In the genomic region with DNA sequence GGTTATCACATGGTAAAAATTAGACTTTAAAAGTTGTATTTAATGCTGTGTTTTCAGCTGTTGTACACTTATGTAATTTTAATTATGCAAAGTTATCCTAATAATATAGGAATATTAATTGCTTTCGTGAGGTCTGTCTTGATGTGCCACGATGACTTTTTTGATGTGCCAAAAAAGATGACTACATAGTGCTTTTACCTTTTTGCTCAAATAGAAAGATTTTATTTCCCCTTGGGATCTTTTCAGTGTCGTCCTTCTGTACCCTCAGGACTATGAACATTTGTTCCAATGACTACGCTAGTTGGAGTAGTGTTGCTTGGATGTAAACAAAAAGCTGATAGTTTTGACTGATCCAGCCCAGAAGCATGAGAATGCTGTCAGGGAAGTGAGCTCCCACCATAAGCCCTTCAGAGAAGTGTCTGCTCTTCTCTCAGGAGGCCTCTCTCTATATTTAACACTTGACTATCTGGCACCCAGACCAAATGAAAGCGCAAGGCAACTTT, we compare ENCODE assay signal across 8 cellular contexts. TPM values are rescaled to one million over a fixed set of nuclear protein-coding genes. Genes with fewer than 3 reads are reported as not detected.
DNase-seq lines count a peak whose midpoint lies in the region; ATAC-seq, FAIRE-seq and TF ChIP-seq lines count a peak whose summit lies in the region.

No MANE protein-coding gene starts in this region.

- no peak for DNase-seq in activated CD4-positive, alpha-beta T cell treated with anti-CD3 and anti-CD28 coated beads, Interleukin-2, amount 10 ng/mL, durations not matched to agents 7 days and 5 days
- DNase-seq in activated CD4-positive, alpha-beta T cell treated with anti-CD3 and anti-CD28 coated beads for 48 hours: no peak
- no peak for DNase-seq in activated naive CD4-positive, alpha-beta T cell treated with anti-CD3 and anti-CD28 coated beads, Interleukin-2, amount 50 U/mL, for 72 hours (ENCODE audit: low spot score in 2 of 2)
- DNase-seq in kidney (no peak), thoracic aorta (ENCODE audit: low spot score) (no peak), GM12891 (ENCODE audit: insufficient read length, low spot score) (no peak), Kasumi-1 (lab: John Stamatoyannopoulos, UW) (no peak)
- no peak for DNase-seq in stimulated activated naive CD4-positive, alpha-beta T cell (lab: John Stamatoyannopoulos, UW)

- H3K4me3 Mint-ChIP-seq in activated CD4-positive, alpha-beta T cell treated with anti-CD3 and anti-CD28 coated beads, Interleukin-2, amount 10 ng/mL, durations not matched to agents 7 days and 5 days: peak overlapping the region; percentile 90

- no peak for TF ChIP-seq POLR2A in GM12891 (IDR thresholded peaks at IDR 0.05; ENCODE audit: low read depth, low read length)

- H3K36me3 ChIP-seq in kidney (ENCODE audit: control insufficient read depth in 1 of 2, insufficient read depth in 2 of 2, low read length in 2 of 2): no peaks in the 10 kb centered on the region
- no peaks in the 10 kb centered on the region for H3K36me3 ChIP-seq in thoracic aorta

- ATAC-seq in activated naive CD4-positive, alpha-beta T cell treated with anti-CD3 and anti-CD28 coated beads, Interleukin-2, amount 50 U/mL, for 72 hours: no peak
- no peak for ATAC-seq in thoracic aorta (ENCODE audit: insufficient number of reproducible peaks, low FRiP score, low read depth)

- no peaks in the 10 kb centered on the region for H3K9me3 ChIP-seq in kidney (ENCODE audit: control insufficient read depth in 1 of 2, low read length in 2 of 2)
- H3K9me3 ChIP-seq in thoracic aorta: no peaks in the 10 kb centered on the region

- no peaks in the 10 kb centered on the region for H3K27me3 ChIP-seq in thoracic aorta (replicated peaks; ENCODE audit: insufficient read depth)

- POLR2A ChIA-PET in activated CD4-positive, alpha-beta T cell treated with anti-CD3 and anti-CD28 coated beads, Interleukin-2, amount 10 ng/mL, durations not matched to agents 7 days and 5 days (lab: Charles Lee): interaction anchor here (1.3 to 2.4 kb wide), 2 partner anchors 10 to 13 kb away, joined by 3 to 9 read pairs; no protein-coding TSS in a partner anchor

- CTCF ChIA-PET in activated CD4-positive, alpha-beta T cell treated with anti-CD3 and anti-CD28 coated beads, Interleukin-2, amount 10 ng/mL, durations not matched to agents 7 days and 5 days (lab: Charles Lee): interaction anchor here (0.6 to 4.8 kb wide), 30 partner anchors 8 to 797 kb away, joined by 3 to 36 read pairs (median 6); a partner anchor contains a TSS

- peaks cover 21% of the 10 kb centered on the region for H3K36me3 Mint-ChIP-seq in activated CD4-positive, alpha-beta T cell treated with anti-CD3 and anti-CD28 coated beads, Interleukin-2, amount 10 ng/mL, durations not matched to agents 7 days and 5 days (ENCODE audit: low read depth)
- H3K36me3 Mint-ChIP-seq in activated naive CD4-positive, alpha-beta T cell treated with anti-CD3 and anti-CD28 coated beads, Interleukin-2, amount 50 U/mL, for 72 hours: peaks cover 28 to 29% of the 10 kb centered on the region in 2 donors

- TF ChIP-seq CTCF in kidney (IDR thresholded peaks at IDR 0.05; ENCODE audit: borderline replicate concordance, extremely low read depth, insufficient read depth): no peak
- TF ChIP-seq CTCF in thoracic aorta (IDR thresholded peaks at IDR 0.05): no peak

- H3K27ac ChIP-seq in kidney (ENCODE audit: low read depth in 2 of 2, low read length in 2 of 2) (peak overlapping the region; percentile 95 to 100), thoracic aorta (peak overlapping the region; percentile 97 to 98)

- H3K27ac Mint-ChIP-seq in activated CD4-positive, alpha-beta T cell treated with anti-CD3 and anti-CD28 coated beads, Interleukin-2, amount 10 ng/mL, durations not matched to agents 7 days and 5 days: peak overlapping the region; percentile 98
- peak overlapping the region; percentile 97 to 98 for H3K27ac Mint-ChIP-seq in activated naive CD4-positive, alpha-beta T cell treated with anti-CD3 and anti-CD28 coated beads, Interleukin-2, amount 50 U/mL, for 72 hours

- H3K4me3 ChIP-seq in kidney (ENCODE audit: low read length in 2 of 2) (peak overlapping the region; percentile 90 to 96), thoracic aorta (peak overlapping the region; percentile 94)

- peak overlapping the region; percentile 51 to 99 for H3K9ac ChIP-seq in kidney (ENCODE audit: low read length in 2 of 2)

- no peaks in the 10 kb centered on the region for H3K9me3 Mint-ChIP-seq in activated CD4-positive, alpha-beta T cell treated with anti-CD3 and anti-CD28 coated beads, Interleukin-2, amount 10 ng/mL, durations not matched to agents 7 days and 5 days
- H3K9me3 Mint-ChIP-seq in activated naive CD4-positive, alpha-beta T cell treated with anti-CD3 and anti-CD28 coated beads, Interleukin-2, amount 50 U/mL, for 72 hours: no peaks in the 10 kb centered on the region

- intact Hi-C loops in kidney (cut with DNase I): loop anchor here (10.0 kb wide), 1 partner anchor 199 kb away; no protein-coding TSS in a partner anchor

- H3K4me1 ChIP-seq in kidney (ENCODE audit: control insufficient read depth in 1 of 2, insufficient read depth in 1 of 2, low read depth in 1 of 2, low read length in 2 of 2) (peaks cover 8 to 9% of the 10 kb centered on the region in 2 donors), thoracic aorta (ENCODE audit: control insufficient read depth in 1 of 2, low read depth in 2 of 2) (peaks cover 24 to 26% of the 10 kb centered on the region in 2 donors)

- FAIRE-seq in kidney (lab: Jason Lieb, UNC) (no peak), GM12891 (lab: Jason Lieb, UNC) (no peak)

- H3K27me3 Mint-ChIP-seq in activated CD4-positive, alpha-beta T cell treated with anti-CD3 and anti-CD28 coated beads, Interleukin-2, amount 10 ng/mL, durations not matched to agents 7 days and 5 days: no peaks in the 10 kb centered on the region

- peaks cover 28% of the 10 kb centered on the region for H3K4me1 Mint-ChIP-seq in activated CD4-positive, alpha-beta T cell treated with anti-CD3 and anti-CD28 coated beads, Interleukin-2, amount 10 ng/mL, durations not matched to agents 7 days and 5 days

TF ChIP-seq in GM12891, 5 proteins besides CTCF, POLR2A, EP300 and RAD21:
- TF ChIP-seq POU2F2 (IDR thresholded peaks at IDR 0.05; ENCODE audit: low read depth, low read length): no peak
TF ChIP-seq in GM12891: peak in this region for 0.

RNA-seq across cellular contexts. Expression of a gene that starts 1.2 kb away (rescaled TPM):
- 100 to 1,000 TPM; 270 to 275 TPM for total RNA-seq in activated CD4-positive, alpha-beta T cell treated with anti-CD3 and anti-CD28 coated beads, Interleukin-2, amount 10 ng/mL, durations not matched to agents 7 days and 5 days
- 100 to 1,000 TPM; 184 to 186 TPM for total RNA-seq in activated naive CD4-positive, alpha-beta T cell treated with anti-CD3 and anti-CD28 coated beads, Interleukin-2, amount 50 U/mL, for 72 hours
- total RNA-seq in kidney: 267 TPM
- polyA plus RNA-seq in kidney (ENCODE audit: insufficient read depth, low read depth, low replicate concordance): 205 TPM
- total RNA-seq in thoracic aorta: 100 to 1,000 TPM; 166 to 223 TPM
- 130 TPM for polyA plus RNA-seq in GM12891 (2012; ENCODE audit: low read depth, missing spikeins)

RNA-seq across cellular contexts. Expression of a gene that starts 56.9 kb away (rescaled TPM):
- under 1 TPM; 0.17 to 0.22 TPM for total RNA-seq in activated CD4-positive, alpha-beta T cell treated with anti-CD3 and anti-CD28 coated beads, Interleukin-2, amount 10 ng/mL, durations not matched to agents 7 days and 5 days
- not detected for total RNA-seq in activated naive CD4-positive, alpha-beta T cell treated with anti-CD3 and anti-CD28 coated beads, Interleukin-2, amount 50 U/mL, for 72 hours
- total RNA-seq in kidney (8.4 TPM), thoracic aorta (1 to 10 TPM; 2.2 to 5.8 TPM)
- 6.0 TPM for polyA plus RNA-seq in kidney (ENCODE audit: insufficient read depth, low read depth, low replicate concordance)
- 0.21 TPM for polyA plus RNA-seq in GM12891 (2012; ENCODE audit: low read depth, missing spikeins)

RNA-seq across cellular contexts. Expression of a gene that starts 57.0 kb away (rescaled TPM):
- 10 to 100 TPM; 13.0 to 14.0 TPM for total RNA-seq in activated CD4-positive, alpha-beta T cell treated with anti-CD3 and anti-CD28 coated beads, Interleukin-2, amount 10 ng/mL, durations not matched to agents 7 days and 5 days
- total RNA-seq in activated naive CD4-positive, alpha-beta T cell treated with anti-CD3 and anti-CD28 coated beads, Interleukin-2, amount 50 U/mL, for 72 hours: 1 to 10 TPM; 7.6 to 9.8 TPM
- total RNA-seq in kidney (17.4 TPM), thoracic aorta (10 to 100 TPM; 21.4 to 33.7 TPM)
- polyA plus RNA-seq in kidney (ENCODE audit: insufficient read depth, low read depth, low replicate concordance): 14.7 TPM
- 7.4 TPM for polyA plus RNA-seq in GM12891 (2012; ENCODE audit: low read depth, missing spikeins)
